Comparison of ENCODE assay signal across 8 cellular contexts in the genomic region with DNA sequence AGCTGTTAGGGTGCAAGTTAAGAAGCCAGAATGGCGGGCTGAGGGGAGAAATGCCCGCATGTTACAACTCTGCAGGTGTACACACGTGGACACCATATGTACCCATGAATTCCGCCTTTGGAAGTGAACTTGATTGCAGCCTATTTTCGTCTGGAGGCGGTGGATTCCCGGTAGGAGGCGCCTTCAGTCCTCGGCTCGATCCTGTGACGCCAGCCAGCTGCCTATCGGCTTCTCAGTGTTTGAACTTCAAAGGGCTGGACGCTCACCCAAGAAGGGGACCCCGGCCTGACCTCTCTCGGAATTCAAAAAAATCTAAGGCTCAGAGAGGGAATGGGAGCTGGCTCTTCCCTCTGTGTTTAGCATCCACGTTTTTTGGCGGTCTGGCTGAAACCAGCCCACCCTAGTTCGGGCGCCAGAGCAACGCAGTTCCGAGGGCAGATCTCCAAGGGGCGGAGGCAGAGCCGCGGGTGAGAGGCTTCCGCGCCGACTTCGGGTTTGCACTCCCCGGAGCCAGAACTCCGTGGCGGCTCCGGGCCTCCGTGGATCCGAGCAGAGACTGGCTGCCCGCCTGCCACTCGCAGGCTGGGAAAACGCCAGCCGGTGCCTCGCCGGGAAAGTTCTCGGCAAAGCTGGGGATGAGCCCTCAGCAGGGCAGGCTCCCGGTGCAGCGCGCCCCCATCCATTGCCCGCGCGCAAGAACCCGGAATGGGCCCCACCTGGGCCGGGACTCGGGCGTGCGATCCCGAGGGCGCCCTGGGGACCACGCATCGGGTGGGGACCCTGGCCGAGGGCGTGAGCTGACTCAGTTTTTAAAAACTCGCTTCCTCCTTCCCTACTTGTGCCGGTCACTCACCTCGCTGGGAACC. TPM values are rescaled to one million over a fixed set of nuclear protein-coding genes. Genes with fewer than 3 reads are reported as not detected.
DNase-seq lines count a peak whose midpoint lies in the region; ATAC-seq, FAIRE-seq and TF ChIP-seq lines count a peak whose summit lies in the region.

No MANE protein-coding gene starts in this region.

- peak overlapping the region; percentile 86 for H3K9ac ChIP-seq in keratinocyte (ENCODE audit: control insufficient read depth, extremely low read depth, insufficient read depth, low read length)
- peak overlapping the region; percentile 69 for H3K9ac ChIP-seq in skeletal muscle satellite cell (ENCODE audit: low read depth, low read length)

- dilution Hi-C loops in keratinocyte (cut with MboI; ENCODE audit: extremely low pct_ligation_motif_present, low sequenced_read_pairs): no loop called here

- peak; percentile 74 for FAIRE-seq in keratinocyte (lab: Jason Lieb, UNC)

- H3K9me1 ChIP-seq in keratinocyte (ENCODE audit: control insufficient read depth, extremely low read depth, insufficient read depth, low read length): no peaks in the 10 kb centered on the region

- peak overlapping the region; percentile 69 for H3K27ac ChIP-seq in RWPE2 (ENCODE audit: poor library complexity, severe bottlenecking)
- H3K27ac ChIP-seq in coronary artery: peak overlapping the region; percentile 69 to 92
- peak overlapping the region; percentile 74 for H3K27ac ChIP-seq in keratinocyte (ENCODE audit: control insufficient read depth, insufficient read depth, low read length)

- peaks cover 37% of the 10 kb centered on the region for H3K79me2 ChIP-seq in keratinocyte (ENCODE audit: control insufficient read depth, insufficient read depth, low read length)

- no peaks in the 10 kb centered on the region for H3K36me3 ChIP-seq in RWPE2 (ENCODE audit: low read depth)
- peaks cover 1 to 7% of the 10 kb centered on the region in 2 experiments for H3K36me3 ChIP-seq in keratinocyte (ENCODE audit: control insufficient read depth in 2 of 2, extremely low read depth in 1 of 2, insufficient read depth in 2 of 2, low read length in 2 of 2)
- no peaks in the 10 kb centered on the region for H3K36me3 ChIP-seq in skeletal muscle satellite cell (ENCODE audit: insufficient read depth, low read length)

- no peaks in the 10 kb centered on the region for H4K20me1 ChIP-seq in keratinocyte (ENCODE audit: control insufficient read depth, extremely low read depth, insufficient read depth, low read length)

- peak overlapping the region; percentile 99 for H3K4me2 ChIP-seq in keratinocyte (ENCODE audit: control insufficient read depth, extremely low read depth, insufficient read depth, low read depth, low read length)
- peak overlapping the region; percentile 98 for H3K4me2 ChIP-seq in skeletal muscle satellite cell (ENCODE audit: low read length)

- peaks cover 18% of the 10 kb centered on the region for H3K4me1 ChIP-seq in RWPE2 (ENCODE audit: insufficient read depth, poor library complexity, severe bottlenecking)
- H3K4me1 ChIP-seq in keratinocyte (ENCODE audit: control insufficient read depth, extremely low read depth, insufficient read depth, low read length): peaks cover 14% of the 10 kb centered on the region
- H3K4me1 ChIP-seq in skeletal muscle satellite cell (ENCODE audit: control insufficient read depth, insufficient read depth, low read length): peaks cover 22% of the 10 kb centered on the region

- H2AFZ ChIP-seq in keratinocyte (ENCODE audit: control insufficient read depth, low read length): peak overlapping the region; percentile 90

- peak; percentile 80 for DNase-seq in DMS153 treated with DMSO at 0.1 percent for 48 hours (lab: John Stamatoyannopoulos, UW; ENCODE audit: unreplicated experiment)
- peak; percentile 80 for DNase-seq in LHCN-M2 (ENCODE audit: low read depth)
- DNase-seq in RWPE2 (ENCODE audit: low spot score): peak; percentile 85
- peak; percentile 92 for DNase-seq in coronary artery (ENCODE audit: low spot score)
- no peak for DNase-seq in keratinocyte (ENCODE audit: low read depth, low spot score)

- H3K9me3 ChIP-seq in RWPE2 (ENCODE audit: severe bottlenecking): no peaks in the 10 kb centered on the region
- no peaks in the 10 kb centered on the region for H3K9me3 ChIP-seq in keratinocyte (ENCODE audit: control insufficient read depth, low read depth, low read length)
- H3K9me3 ChIP-seq in skeletal muscle satellite cell (replicated peaks; ENCODE audit: low read length): no peaks in the 10 kb centered on the region

- peak; percentile 56 for ATAC-seq in RWPE2 (ENCODE audit: low read depth)
- ATAC-seq in HG03469 (IDR thresholded peaks at IDR 0.05; ENCODE audit: unreplicated experiment): no peak
- no peak for ATAC-seq in GM19463 (IDR thresholded peaks at IDR 0.05; ENCODE audit: unreplicated experiment)

- H3K27me3 ChIP-seq in RWPE2 (ENCODE audit: insufficient read depth, poor library complexity, severe bottlenecking) (no peaks in the 10 kb centered on the region), keratinocyte (ENCODE audit: control insufficient read depth, extremely low read depth, insufficient read depth, low read length) (no peaks in the 10 kb centered on the region), skeletal muscle satellite cell (ENCODE audit: control insufficient read depth, insufficient read depth, low read length) (peaks cover 43% of the 10 kb centered on the region)

- TF ChIP-seq CTCF in RWPE2 (IDR thresholded peaks at IDR 0.05; ENCODE audit: poor library complexity, severe bottlenecking): peak; percentile 90
- peak; percentile 63 for TF ChIP-seq CTCF in coronary artery (IDR thresholded peaks at IDR 0.05)
- TF ChIP-seq CTCF in keratinocyte (optimal IDR thresholded peaks at IDR 0.05 in 1 of 3, IDR thresholded peaks at IDR 0.05 in 1 of 3, conservative IDR thresholded peaks at IDR 0.05 in 1 of 3; ENCODE audit: extremely low read depth in 1 of 3, insufficient read depth in 2 of 3, low read length in 3 of 3): peak; percentile 70 to 83 (median 74)

- peak overlapping the region; percentile 69 for H3K4me3 ChIP-seq in RWPE2 (ENCODE audit: severe bottlenecking)
- peak overlapping the region; percentile 90 for H3K4me3 ChIP-seq in coronary artery
- peak overlapping the region; percentile 59 to 73 (median 62) for H3K4me3 ChIP-seq in keratinocyte (ENCODE audit: control insufficient read depth in 2 of 3, extremely low read depth in 1 of 3, insufficient read depth in 2 of 3, low read depth in 1 of 3, low read length in 3 of 3)
- peak overlapping the region; percentile 81 for H3K4me3 ChIP-seq in skeletal muscle satellite cell (ENCODE audit: low read length)

RNA-seq across cellular contexts. Expression of a gene that starts 1.0 kb away (rescaled TPM):
- 9.5 and 12.1 TPM in 2 replicates for total RNA-seq in LHCN-M2 (2014; rRNA removed)
- polyA plus RNA-seq in LHCN-M2 (2012): 3.8 TPM
- 12.9 to 17.6 TPM (median 14.5 TPM) in 3 replicates for polyA plus RNA-seq in keratinocyte
- 7.1 TPM for polyA plus RNA-seq in keratinocyte (2011; ENCODE audit: low read depth)
- polyA plus RNA-seq in keratinocyte (2011; cell fraction: cytosol; rRNA removed): 8.6 and 10.9 TPM in 2 replicates
- polyA plus RNA-seq in keratinocyte (2011; cell fraction: nucleus; rRNA removed): 32.1 and 32.9 TPM in 2 replicates
- 13.7 and 16.0 TPM in 2 replicates for polyA plus RNA-seq in keratinocyte (2012; ENCODE audit: low replicate concordance)
- polyA minus RNA-seq in keratinocyte: 5.4 to 6.7 TPM (median 5.5 TPM) in 3 replicates
- polyA minus RNA-seq in keratinocyte (2011; cell fraction: cytosol; rRNA and poly(A)+ RNA removed): 11.5 TPM
- 12.0 and 13.7 TPM in 2 replicates for polyA minus RNA-seq in keratinocyte (2011; cell fraction: nucleus; rRNA and poly(A)+ RNA removed)
- total RNA-seq in skeletal muscle satellite cell (2012; rRNA removed): 0.44 and 0.51 TPM in 2 replicates
